ENCODE assay signal across 1 cellular context in the genomic region with DNA sequence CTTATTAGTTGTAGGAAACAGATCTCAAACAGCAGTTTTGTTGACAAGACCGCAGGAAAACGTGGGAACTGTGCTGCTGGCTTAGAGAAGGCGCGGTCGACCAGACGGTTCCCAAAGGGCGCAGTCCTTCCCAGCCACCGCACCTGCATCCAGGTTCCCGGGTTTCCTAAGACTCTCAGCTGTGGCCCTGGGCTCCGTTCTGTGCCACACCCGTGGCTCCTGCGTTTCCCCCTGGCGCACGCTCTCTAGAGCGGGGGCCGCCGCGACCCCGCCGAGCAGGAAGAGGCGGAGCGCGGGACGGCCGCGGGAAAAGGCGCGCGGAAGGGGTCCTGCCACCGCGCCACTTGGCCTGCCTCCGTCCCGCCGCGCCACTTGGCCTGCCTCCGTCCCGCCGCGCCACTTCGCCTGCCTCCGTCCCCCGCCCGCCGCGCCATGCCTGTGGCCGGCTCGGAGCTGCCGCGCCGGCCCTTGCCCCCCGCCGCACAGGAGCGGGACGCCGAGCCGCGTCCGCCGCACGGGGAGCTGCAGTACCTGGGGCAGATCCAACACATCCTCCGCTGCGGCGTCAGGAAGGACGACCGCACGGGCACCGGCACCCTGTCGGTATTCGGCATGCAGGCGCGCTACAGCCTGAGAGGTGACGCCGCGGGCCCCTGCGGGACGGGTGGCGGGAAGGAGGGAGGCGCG.
TF ChIP-seq lines count a peak whose summit lies in the region.

A gene (plus strand): TSS at position 343 of the 687 bp plus-strand sequence. CDS start 90 bp downstream, at position 433.

TF ChIP-seq in K562, 482 proteins besides CTCF, POLR2A, EP300 and RAD21 (continued from another document and continues in another):
- TF ChIP-seq SP1 (CRISPR knock-in tag; IDR thresholded peaks at IDR 0.05) (peak; percentile 48; the same call in 1 of the 2 replicates), TCF3 (CRISPR knock-in tag; IDR thresholded peaks at IDR 0.05) (peak; percentile 8; the same call in 1 of the 2 replicates), BMI1 (IDR thresholded peaks at IDR 0.05; ENCODE audit: low read length) (no peak), NFATC3 (IDR thresholded peaks at IDR 0.05) (no peak), SMARCA5 (IDR thresholded peaks at IDR 0.05) (no peak), NCOA6 (IDR thresholded peaks at IDR 0.05) (peak; percentile 45), THRAP3 (IDR thresholded peaks at IDR 0.05; ENCODE audit: borderline replicate concordance) (no peak), ESRRA (IDR thresholded peaks at IDR 0.05; ENCODE audit: borderline replicate concordance, low read depth) (peak; percentile 63), KLF1 (tag; IDR thresholded peaks at IDR 0.05) (peak; percentile 88), ZNF586 (CRISPR knock-in tag; conservative IDR thresholded peaks at IDR 0.05) (no peak), GTF2A2 (tag; IDR thresholded peaks at IDR 0.05) (no peak), KDM2B (CRISPR knock-in tag; IDR thresholded peaks at IDR 0.05) (no peak), RCOR1 (IDR thresholded peaks at IDR 0.05; ENCODE audit: borderline replicate concordance in 1 of 2, low read depth in 2 of 2, low read length in 2 of 2) (peak in 1 of 2 experiments; percentile 7; a peak in 1 of 4 replicates), JUNB (CRISPR knock-in tag; conservative IDR thresholded peaks at IDR 0.05) (no peak), ZNF316 (IDR thresholded peaks at IDR 0.05) (peak; percentile 53), ETV5 (CRISPR knock-in tag; IDR thresholded peaks at IDR 0.05; ENCODE audit: low read depth) (no peak; the same call in none of the 2 replicates), HIVEP1 (CRISPR knock-in tag; IDR thresholded peaks at IDR 0.05) (no peak), MCM3 (IDR thresholded peaks at IDR 0.05) (no peak), KDM5B (IDR thresholded peaks at IDR 0.05; ENCODE audit: insufficient replicate concordance, low read depth, low read length) (peak; percentile 85), CTBP1 (IDR thresholded peaks at IDR 0.05; ENCODE audit: borderline replicate concordance) (peak; percentile 72; the same call in 1 of the 2 replicates)
- TF ChIP-seq, protein P1, sequence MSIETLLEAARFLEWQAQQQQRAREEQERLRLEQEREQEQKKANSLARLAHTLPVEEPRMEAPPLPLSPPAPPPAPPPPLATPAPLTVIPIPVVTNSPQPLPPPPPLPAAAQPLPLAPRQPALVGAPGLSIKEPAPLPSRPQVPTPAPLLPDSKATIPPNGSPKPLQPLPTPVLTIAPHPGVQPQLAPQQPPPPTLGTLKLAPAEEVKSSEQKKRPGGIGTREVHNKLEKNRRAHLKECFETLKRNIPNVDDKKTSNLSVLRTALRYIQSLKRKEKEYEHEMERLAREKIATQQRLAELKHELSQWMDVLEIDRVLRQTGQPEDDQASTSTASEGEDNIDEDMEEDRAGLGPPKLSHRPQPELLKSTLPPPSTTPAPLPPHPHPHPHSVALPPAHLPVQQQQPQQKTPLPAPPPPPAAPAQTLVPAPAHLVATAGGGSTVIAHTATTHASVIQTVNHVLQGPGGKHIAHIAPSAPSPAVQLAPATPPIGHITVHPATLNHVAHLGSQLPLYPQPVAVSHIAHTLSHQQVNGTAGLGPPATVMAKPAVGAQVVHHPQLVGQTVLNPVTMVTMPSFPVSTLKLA (conservative IDR thresholded peaks at IDR 0.05) = peak; percentile 63 to 75
- TF ChIP-seq, protein P2, sequence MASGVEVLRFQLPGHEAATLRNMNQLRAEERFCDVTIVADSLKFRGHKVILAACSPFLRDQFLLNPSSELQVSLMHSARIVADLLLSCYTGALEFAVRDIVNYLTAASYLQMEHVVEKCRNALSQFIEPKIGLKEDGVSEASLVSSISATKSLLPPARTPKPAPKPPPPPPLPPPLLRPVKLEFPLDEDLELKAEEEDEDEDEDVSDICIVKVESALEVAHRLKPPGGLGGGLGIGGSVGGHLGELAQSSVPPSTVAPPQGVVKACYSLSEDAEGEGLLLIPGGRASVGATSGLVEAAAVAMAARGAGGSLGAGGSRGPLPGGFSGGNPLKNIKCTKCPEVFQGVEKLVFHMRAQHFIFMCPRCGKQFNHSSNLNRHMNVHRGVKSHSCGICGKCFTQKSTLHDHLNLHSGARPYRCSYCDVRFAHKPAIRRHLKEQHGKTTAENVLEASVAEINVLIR (CRISPR knock-in tag; IDR thresholded peaks at IDR 0.05) = no peak
- TF ChIP-seq, protein P3, sequence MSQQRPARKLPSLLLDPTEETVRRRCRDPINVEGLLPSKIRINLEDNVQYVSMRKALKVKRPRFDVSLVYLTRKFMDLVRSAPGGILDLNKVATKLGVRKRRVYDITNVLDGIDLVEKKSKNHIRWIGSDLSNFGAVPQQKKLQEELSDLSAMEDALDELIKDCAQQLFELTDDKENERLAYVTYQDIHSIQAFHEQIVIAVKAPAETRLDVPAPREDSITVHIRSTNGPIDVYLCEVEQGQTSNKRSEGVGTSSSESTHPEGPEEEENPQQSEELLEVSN (IDR thresholded peaks at IDR 0.05; ENCODE audit: borderline replicate concordance in 1 of 2, extremely low read depth in 1 of 2, insufficient read depth in 1 of 2, insufficient read length in 1 of 2, low read depth in 1 of 2, low read length in 1 of 2, poor library complexity in 1 of 2, severe bottlenecking in 1 of 2) = peak; percentile 73 to 93
- TF ChIP-seq, protein P4, sequence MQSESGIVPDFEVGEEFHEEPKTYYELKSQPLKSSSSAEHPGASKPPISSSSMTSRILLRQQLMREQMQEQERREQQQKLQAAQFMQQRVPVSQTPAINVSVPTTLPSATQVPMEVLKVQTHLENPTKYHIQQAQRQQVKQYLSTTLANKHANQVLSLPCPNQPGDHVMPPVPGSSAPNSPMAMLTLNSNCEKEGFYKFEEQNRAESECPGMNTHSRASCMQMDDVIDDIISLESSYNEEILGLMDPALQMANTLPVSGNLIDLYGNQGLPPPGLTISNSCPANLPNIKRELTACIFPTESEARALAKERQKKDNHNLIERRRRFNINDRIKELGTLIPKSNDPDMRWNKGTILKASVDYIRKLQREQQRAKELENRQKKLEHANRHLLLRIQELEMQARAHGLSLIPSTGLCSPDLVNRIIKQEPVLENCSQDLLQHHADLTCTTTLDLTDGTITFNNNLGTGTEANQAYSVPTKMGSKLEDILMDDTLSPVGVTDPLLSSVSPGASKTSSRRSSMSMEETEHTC (IDR thresholded peaks at IDR 0.05) = no peak
- TF ChIP-seq, protein P5, sequence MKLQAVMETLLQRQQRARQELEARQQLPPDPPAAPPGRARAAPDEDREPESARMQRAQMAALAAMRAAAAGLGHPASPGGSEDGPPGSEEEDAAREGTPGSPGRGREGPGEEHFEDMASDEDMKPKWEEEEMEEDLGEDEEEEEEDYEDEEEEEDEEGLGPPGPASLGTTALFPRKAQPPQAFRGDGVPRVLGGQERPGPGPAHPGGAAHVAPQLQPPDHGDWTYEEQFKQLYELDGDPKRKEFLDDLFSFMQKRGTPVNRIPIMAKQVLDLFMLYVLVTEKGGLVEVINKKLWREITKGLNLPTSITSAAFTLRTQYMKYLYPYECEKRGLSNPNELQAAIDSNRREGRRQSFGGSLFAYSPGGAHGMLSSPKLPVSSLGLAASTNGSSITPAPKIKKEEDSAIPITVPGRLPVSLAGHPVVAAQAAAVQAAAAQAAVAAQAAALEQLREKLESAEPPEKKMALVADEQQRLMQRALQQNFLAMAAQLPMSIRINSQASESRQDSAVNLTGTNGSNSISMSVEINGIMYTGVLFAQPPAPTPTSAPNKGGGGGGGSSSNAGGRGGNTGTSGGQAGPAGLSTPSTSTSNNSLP (IDR thresholded peaks at IDR 0.05; ENCODE audit: borderline replicate concordance, low read depth, low read length) = no peak
- TF ChIP-seq, protein P6, sequence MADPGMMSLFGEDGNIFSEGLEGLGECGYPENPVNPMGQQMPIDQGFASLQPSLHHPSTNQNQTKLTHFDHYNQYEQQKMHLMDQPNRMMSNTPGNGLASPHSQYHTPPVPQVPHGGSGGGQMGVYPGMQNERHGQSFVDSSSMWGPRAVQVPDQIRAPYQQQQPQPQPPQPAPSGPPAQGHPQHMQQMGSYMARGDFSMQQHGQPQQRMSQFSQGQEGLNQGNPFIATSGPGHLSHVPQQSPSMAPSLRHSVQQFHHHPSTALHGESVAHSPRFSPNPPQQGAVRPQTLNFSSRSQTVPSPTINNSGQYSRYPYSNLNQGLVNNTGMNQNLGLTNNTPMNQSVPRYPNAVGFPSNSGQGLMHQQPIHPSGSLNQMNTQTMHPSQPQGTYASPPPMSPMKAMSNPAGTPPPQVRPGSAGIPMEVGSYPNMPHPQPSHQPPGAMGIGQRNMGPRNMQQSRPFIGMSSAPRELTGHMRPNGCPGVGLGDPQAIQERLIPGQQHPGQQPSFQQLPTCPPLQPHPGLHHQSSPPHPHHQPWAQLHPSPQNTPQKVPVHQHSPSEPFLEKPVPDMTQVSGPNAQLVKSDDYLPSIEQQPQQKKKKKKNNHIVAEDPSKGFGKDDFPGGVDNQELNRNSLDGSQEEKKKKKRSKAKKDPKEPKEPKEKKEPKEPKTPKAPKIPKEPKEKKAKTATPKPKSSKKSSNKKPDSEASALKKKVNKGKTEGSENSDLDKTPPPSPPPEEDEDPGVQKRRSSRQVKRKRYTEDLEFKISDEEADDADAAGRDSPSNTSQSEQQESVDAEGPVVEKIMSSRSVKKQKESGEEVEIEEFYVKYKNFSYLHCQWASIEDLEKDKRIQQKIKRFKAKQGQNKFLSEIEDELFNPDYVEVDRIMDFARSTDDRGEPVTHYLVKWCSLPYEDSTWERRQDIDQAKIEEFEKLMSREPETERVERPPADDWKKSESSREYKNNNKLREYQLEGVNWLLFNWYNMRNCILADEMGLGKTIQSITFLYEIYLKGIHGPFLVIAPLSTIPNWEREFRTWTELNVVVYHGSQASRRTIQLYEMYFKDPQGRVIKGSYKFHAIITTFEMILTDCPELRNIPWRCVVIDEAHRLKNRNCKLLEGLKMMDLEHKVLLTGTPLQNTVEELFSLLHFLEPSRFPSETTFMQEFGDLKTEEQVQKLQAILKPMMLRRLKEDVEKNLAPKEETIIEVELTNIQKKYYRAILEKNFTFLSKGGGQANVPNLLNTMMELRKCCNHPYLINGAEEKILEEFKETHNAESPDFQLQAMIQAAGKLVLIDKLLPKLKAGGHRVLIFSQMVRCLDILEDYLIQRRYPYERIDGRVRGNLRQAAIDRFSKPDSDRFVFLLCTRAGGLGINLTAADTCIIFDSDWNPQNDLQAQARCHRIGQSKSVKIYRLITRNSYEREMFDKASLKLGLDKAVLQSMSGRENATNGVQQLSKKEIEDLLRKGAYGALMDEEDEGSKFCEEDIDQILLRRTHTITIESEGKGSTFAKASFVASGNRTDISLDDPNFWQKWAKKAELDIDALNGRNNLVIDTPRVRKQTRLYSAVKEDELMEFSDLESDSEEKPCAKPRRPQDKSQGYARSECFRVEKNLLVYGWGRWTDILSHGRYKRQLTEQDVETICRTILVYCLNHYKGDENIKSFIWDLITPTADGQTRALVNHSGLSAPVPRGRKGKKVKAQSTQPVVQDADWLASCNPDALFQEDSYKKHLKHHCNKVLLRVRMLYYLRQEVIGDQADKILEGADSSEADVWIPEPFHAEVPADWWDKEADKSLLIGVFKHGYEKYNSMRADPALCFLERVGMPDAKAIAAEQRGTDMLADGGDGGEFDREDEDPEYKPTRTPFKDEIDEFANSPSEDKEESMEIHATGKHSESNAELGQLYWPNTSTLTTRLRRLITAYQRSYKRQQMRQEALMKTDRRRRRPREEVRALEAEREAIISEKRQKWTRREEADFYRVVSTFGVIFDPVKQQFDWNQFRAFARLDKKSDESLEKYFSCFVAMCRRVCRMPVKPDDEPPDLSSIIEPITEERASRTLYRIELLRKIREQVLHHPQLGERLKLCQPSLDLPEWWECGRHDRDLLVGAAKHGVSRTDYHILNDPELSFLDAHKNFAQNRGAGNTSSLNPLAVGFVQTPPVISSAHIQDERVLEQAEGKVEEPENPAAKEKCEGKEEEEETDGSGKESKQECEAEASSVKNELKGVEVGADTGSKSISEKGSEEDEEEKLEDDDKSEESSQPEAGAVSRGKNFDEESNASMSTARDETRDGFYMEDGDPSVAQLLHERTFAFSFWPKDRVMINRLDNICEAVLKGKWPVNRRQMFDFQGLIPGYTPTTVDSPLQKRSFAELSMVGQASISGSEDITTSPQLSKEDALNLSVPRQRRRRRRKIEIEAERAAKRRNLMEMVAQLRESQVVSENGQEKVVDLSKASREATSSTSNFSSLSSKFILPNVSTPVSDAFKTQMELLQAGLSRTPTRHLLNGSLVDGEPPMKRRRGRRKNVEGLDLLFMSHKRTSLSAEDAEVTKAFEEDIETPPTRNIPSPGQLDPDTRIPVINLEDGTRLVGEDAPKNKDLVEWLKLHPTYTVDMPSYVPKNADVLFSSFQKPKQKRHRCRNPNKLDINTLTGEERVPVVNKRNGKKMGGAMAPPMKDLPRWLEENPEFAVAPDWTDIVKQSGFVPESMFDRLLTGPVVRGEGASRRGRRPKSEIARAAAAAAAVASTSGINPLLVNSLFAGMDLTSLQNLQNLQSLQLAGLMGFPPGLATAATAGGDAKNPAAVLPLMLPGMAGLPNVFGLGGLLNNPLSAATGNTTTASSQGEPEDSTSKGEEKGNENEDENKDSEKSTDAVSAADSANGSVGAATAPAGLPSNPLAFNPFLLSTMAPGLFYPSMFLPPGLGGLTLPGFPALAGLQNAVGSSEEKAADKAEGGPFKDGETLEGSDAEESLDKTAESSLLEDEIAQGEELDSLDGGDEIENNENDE (IDR thresholded peaks at IDR 0.05; ENCODE audit: low read depth, low read length) = peak; percentile 38
- TF ChIP-seq, protein P7, sequence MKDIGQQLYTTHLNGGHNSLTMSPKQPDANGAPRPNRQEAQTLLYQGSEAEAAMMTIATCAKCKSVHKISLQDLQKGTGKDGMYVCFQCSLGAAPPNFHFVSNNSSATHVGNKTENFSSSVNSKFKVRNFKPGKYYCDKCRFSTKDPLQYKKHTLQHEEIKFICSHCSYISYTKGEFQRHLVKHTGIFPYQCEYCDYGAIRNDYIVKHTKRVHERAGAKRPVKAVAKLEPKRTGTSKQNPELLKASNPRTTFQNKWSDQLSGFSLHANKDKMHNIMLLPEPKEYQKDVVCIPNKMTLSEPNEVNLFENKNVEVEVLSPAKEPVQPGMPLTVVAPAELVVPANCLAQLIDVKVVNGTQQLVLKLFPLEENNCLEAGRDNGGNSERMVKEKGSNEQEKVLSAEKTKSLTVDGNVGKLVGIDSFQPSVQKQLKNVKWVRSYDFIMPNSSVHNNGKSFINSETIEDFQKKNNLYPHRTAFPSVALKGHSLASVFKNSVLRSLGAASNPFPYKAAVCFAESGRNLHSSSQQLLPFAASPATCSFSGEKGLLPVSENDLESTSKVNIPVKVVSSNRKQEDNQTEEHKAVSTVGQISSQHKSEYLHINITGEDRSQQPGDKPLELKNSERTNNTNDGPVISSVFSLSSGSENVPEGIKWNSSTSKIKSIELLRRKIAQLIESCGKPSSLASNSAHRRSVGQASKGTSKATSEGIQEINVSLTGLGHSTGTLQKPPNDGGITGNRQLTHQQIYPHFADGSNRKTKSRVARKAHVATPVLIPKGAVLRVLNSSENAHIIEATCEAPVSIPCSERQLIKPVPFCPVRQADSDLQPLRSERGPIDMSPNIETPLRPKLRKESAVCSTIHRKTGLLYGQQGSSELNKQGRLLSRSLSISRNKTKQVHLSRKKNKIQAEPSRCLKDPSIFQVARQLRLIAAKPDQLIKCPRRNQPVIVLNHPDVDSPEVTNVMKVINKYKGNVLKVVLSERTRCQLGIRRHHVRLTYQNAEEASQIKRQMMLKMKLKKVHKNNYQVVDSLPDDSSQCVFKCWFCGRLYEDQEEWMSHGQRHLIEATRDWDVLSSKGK (CRISPR knock-in tag; IDR thresholded peaks at IDR 0.05) = no peak
- TF ChIP-seq, protein P8, sequence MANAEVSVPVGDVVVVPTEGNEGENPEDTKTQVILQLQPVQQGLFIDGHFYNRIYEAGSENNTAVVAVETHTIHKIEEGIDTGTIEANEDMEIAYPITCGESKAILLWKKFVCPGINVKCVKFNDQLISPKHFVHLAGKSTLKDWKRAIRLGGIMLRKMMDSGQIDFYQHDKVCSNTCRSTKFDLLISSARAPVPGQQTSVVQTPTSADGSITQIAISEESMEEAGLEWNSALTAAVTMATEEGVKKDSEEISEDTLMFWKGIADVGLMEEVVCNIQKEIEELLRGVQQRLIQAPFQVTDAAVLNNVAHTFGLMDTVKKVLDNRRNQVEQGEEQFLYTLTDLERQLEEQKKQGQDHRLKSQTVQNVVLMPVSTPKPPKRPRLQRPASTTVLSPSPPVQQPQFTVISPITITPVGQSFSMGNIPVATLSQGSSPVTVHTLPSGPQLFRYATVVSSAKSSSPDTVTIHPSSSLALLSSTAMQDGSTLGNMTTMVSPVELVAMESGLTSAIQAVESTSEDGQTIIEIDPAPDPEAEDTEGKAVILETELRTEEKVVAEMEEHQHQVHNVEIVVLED (CRISPR knock-in tag; IDR thresholded peaks at IDR 0.05) = peak; percentile 9; the same call in 1 of the 2 replicates
